Comparison of ENCODE assay signal across 10 cellular contexts in the genomic region with DNA sequence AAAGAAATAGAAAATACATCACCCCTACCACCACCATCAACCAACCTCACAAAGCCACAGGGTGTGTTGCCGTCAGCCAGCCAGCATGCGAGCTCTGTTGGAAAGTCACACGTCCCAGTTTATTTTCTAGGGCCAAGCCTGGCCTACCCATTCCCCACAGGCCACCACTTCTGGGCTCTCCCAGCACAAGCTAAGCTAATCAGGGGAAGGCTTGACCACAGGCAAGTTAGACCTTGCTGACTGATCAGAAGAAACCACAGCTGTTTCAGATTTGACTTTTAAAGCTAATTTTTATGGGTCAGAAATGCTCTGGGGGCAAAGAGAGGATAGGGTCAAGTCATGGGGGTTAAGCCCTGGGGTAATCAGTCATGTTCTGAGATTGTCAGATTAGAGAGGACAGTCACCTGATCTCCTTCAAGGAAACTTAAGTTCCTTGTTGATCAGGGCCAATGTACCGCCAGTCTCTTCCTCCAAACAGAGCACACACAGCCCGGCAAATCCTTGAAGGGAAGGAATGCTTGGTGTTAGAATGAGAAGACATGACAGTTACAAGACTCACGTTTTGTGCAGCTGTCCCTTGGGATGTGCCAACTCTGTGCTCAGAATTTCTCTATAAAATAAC. TPM values are rescaled to one million over a fixed set of nuclear protein-coding genes. Genes with fewer than 3 reads are reported as not detected.
DNase-seq lines count a peak whose midpoint lies in the region; ATAC-seq and TF ChIP-seq lines count a peak whose summit lies in the region.
"Had no signal": no experiment of that assay in that cellular context is flagged by ENCODE, and none has a peak within 500 bp of the region (broad histone marks: within the 10 kb centered on the region; RNA-seq: fewer than 3 reads in every experiment).

No MANE protein-coding gene starts in this region.

- peaks cover under 1% of the 10 kb centered on the region for H3F3A ChIP-seq in neural progenitor cell (ENCODE audit: low read depth)

- no peak overlapping the region for H3K27ac Mint-ChIP-seq in stimulated activated effector memory CD8-positive, alpha-beta T cell treated with anti-CD3 and anti-CD28 coated beads, Interleukin-12 subunit alpha, Interleukin-12 subunit beta, amount 100 ng/mL, for 72 hours
- peak overlapping the region in 1 of 7 donors; percentile 0 for H3K27ac Mint-ChIP-seq in CD4-positive, alpha-beta memory T cell
- H3K27ac Mint-ChIP-seq in neural progenitor cell: no peak overlapping the region
- H3K27ac Mint-ChIP-seq: activated naive CD8-positive, alpha-beta T cell had no signal

- TF ChIP-seq CTCF in Panc1 (IDR thresholded peaks at IDR 0.05) (no peak), neural progenitor cell (IDR thresholded peaks at IDR 0.05) (no peak), foreskin keratinocyte (conservative IDR thresholded peaks at IDR 0.05) (no peak)

- CTCF ChIA-PET in Panc1 (lab: Charles Lee): interaction anchor here (0.7 kb wide), 1 partner anchor 580 kb away, joined by 6 read pairs; no protein-coding TSS in a partner anchor
- CTCF ChIA-PET in CD4-positive, alpha-beta memory T cell (lab: Charles Lee; ENCODE audit: partially characterized antibody): interaction anchor here (0.6 to 1.5 kb wide), 3 partner anchors 11 to 30 kb away, joined by 3 to 5 read pairs (median 3); no protein-coding TSS in a partner anchor

- H2AFZ ChIP-seq in neural progenitor cell (replicated peaks): no peak overlapping the region

- no peak overlapping the region for H3K4me2 ChIP-seq in neural progenitor cell

- H3K9me3 Mint-ChIP-seq in stimulated activated effector memory CD8-positive, alpha-beta T cell treated with anti-CD3 and anti-CD28 coated beads, Interleukin-12 subunit alpha, Interleukin-12 subunit beta, amount 100 ng/mL, for 72 hours: no peaks in the 10 kb centered on the region
- no peaks in the 10 kb centered on the region for H3K9me3 Mint-ChIP-seq in CD4-positive, alpha-beta memory T cell
- H3K9me3 Mint-ChIP-seq in neural progenitor cell: no peaks in the 10 kb centered on the region

- H3K36me3 ChIP-seq in Panc1 (ENCODE audit: control insufficient read depth, insufficient read depth, low read length) (peaks cover 4% of the 10 kb centered on the region; the same call in 1 of the 2 replicates), neural progenitor cell (no peaks in the 10 kb centered on the region)
- no peaks in the 10 kb centered on the region for H3K36me3 ChIP-seq in CD4-positive, alpha-beta memory T cell (ENCODE audit: insufficient read depth, low read length)

- H3K4me1 Mint-ChIP-seq in stimulated activated effector memory CD8-positive, alpha-beta T cell treated with anti-CD3 and anti-CD28 coated beads, Interleukin-12 subunit alpha, Interleukin-12 subunit beta, amount 100 ng/mL, for 72 hours: peaks cover 16% of the 10 kb centered on the region
- H3K4me1 Mint-ChIP-seq in CD4-positive, alpha-beta memory T cell: peaks cover 0 to 16% (median 4%) of the 10 kb centered on the region in 4 donors
- H3K4me1 Mint-ChIP-seq in neural progenitor cell: peaks cover 61% of the 10 kb centered on the region

- H4K20me1 ChIP-seq in neural progenitor cell (ENCODE audit: low read depth): peaks cover 8% of the 10 kb centered on the region

- DNase-seq in Panc1 (ENCODE audit: low read depth, low spot score) (no peak), NCI-H2107 (lab: John Stamatoyannopoulos, UW) (no peak), neural progenitor cell (ENCODE audit: low spot score) (no peak), foreskin keratinocyte (no peak)
- no peak for DNase-seq in stimulated activated effector memory CD8-positive, alpha-beta T cell treated with anti-CD3 and anti-CD28 coated beads, Interleukin-12 subunit alpha, Interleukin-12 subunit beta, amount 100 ng/mL, for 72 hours (ENCODE audit: low spot score in 2 of 2)
- DNase-seq in CD4-positive, alpha-beta memory T cell: no peak
- DNase-seq: T-helper 9 cell had no signal

- in situ Hi-C loops in Panc1 (cut with HindIII; ENCODE audit: low pct_unique_long_range_greater_than_20kb, low sequenced_read_pairs): no loop called here

- no peaks in the 10 kb centered on the region for H3K79me2 ChIP-seq in neural progenitor cell (ENCODE audit: low read depth)

- H3K27me3 ChIP-seq in Panc1 (ENCODE audit: control insufficient read depth, insufficient read depth, low read length) (no peaks in the 10 kb centered on the region), neural progenitor cell (peaks cover 8% of the 10 kb centered on the region), foreskin keratinocyte (no peaks in the 10 kb centered on the region)
- H3K27me3 ChIP-seq in CD4-positive, alpha-beta memory T cell (ENCODE audit: insufficient read depth, low read length): no peaks in the 10 kb centered on the region

- no peaks in the 10 kb centered on the region for H3K36me3 Mint-ChIP-seq in stimulated activated effector memory CD8-positive, alpha-beta T cell treated with anti-CD3 and anti-CD28 coated beads, Interleukin-12 subunit alpha, Interleukin-12 subunit beta, amount 100 ng/mL, for 72 hours
- H3K36me3 Mint-ChIP-seq in CD4-positive, alpha-beta memory T cell: no peaks in the 10 kb centered on the region
- H3K36me3 Mint-ChIP-seq in neural progenitor cell: peaks cover 3% of the 10 kb centered on the region
- H3K36me3 Mint-ChIP-seq: activated naive CD8-positive, alpha-beta T cell had no signal

- H3K9ac ChIP-seq in neural progenitor cell: no peak overlapping the region

- H3K4me3 Mint-ChIP-seq in stimulated activated effector memory CD8-positive, alpha-beta T cell treated with anti-CD3 and anti-CD28 coated beads, Interleukin-12 subunit alpha, Interleukin-12 subunit beta, amount 100 ng/mL, for 72 hours: no peak overlapping the region
- H3K4me3 Mint-ChIP-seq in CD4-positive, alpha-beta memory T cell: no peak overlapping the region
- no peak overlapping the region for H3K4me3 Mint-ChIP-seq in neural progenitor cell
- H3K4me3 Mint-ChIP-seq: activated naive CD8-positive, alpha-beta T cell had no signal

- intact Hi-C loops in Panc1 (cut with micrococcal nuclease; ENCODE audit: unreplicated experiment): loop anchor here (10.0 kb wide), 1 partner anchor 127 kb away; no protein-coding TSS in a partner anchor
- intact Hi-C loops in CD4-positive, alpha-beta memory T cell (cut with micrococcal nuclease): no loop called here

- ATAC-seq in GM19035 (IDR thresholded peaks at IDR 0.05; ENCODE audit: unreplicated experiment) (peak; percentile 74), HG02678 (IDR thresholded peaks at IDR 0.05; ENCODE audit: unreplicated experiment) (peak; percentile 74), Panc1 (no peak), foreskin keratinocyte (no peak)
- ATAC-seq in stimulated activated effector memory CD8-positive, alpha-beta T cell treated with anti-CD3 and anti-CD28 coated beads, Interleukin-12 subunit alpha, Interleukin-12 subunit beta, amount 100 ng/mL, for 72 hours: peak; percentile 33

- H3K9me3 ChIP-seq in Panc1 (ENCODE audit: control insufficient read depth, insufficient read depth, low read depth, low read length) (no peaks in the 10 kb centered on the region), neural progenitor cell (ENCODE audit: low read depth) (no peaks in the 10 kb centered on the region)
- no peaks in the 10 kb centered on the region for H3K9me3 ChIP-seq in CD4-positive, alpha-beta memory T cell (ENCODE audit: control insufficient read depth in 1 of 2, low read length in 2 of 2)

- H3K27ac ChIP-seq in Panc1 (ENCODE audit: low read length): peak overlapping the region; percentile 89
- H3K27ac ChIP-seq in CD4-positive, alpha-beta memory T cell (ENCODE audit: low read depth, low read length): no peak overlapping the region
- H3K27ac ChIP-seq in neural progenitor cell: no peak overlapping the region
- no peak overlapping the region for H3K27ac ChIP-seq in foreskin keratinocyte

- H3K4me3 ChIP-seq in Panc1 (ENCODE audit: low read depth in 2 of 2, low read length in 2 of 2) (peak overlapping the region in 1 of 2 experiments; percentile 93; a peak in 2 of 4 replicates), neural progenitor cell (no peak overlapping the region)
- H3K4me3 ChIP-seq in CD4-positive, alpha-beta memory T cell (ENCODE audit: low read length in 2 of 2): no peak overlapping the region

- H3K4me1 ChIP-seq in Panc1 (ENCODE audit: control insufficient read depth, insufficient read depth, low read length) (peaks cover 71% of the 10 kb centered on the region), neural progenitor cell (peaks cover 30% of the 10 kb centered on the region), foreskin keratinocyte (peaks cover 22% of the 10 kb centered on the region)
- H3K4me1 ChIP-seq in CD4-positive, alpha-beta memory T cell (ENCODE audit: insufficient read depth, low read length): no peaks in the 10 kb centered on the region

- POLR2A ChIA-PET in Panc1 (lab: Charles Lee): no interaction called here
- POLR2A ChIA-PET in CD4-positive, alpha-beta memory T cell (lab: Charles Lee; ENCODE audit: partially characterized antibody): no interaction called here

- BruUV-seq in Panc1 (replicated peaks; lab: Mats Ljungman, UMichigan): no TSS peak

- no peaks in the 10 kb centered on the region for H3K27me3 Mint-ChIP-seq in CD4-positive, alpha-beta memory T cell
- peaks cover 19% of the 10 kb centered on the region for H3K27me3 Mint-ChIP-seq in neural progenitor cell (ENCODE audit: insufficient read depth, low read depth)
- H3K27me3 Mint-ChIP-seq: activated naive CD8-positive, alpha-beta T cell had no signal

RNA-seq across cellular contexts. Expression of gene SHB, which starts 7.6 kb away (rescaled TPM):
- 59.9 TPM for total RNA-seq in Panc1 (2021; ENCODE audit: unreplicated experiment)
- 63.1 TPM for polyA plus RNA-seq in Panc1 (2012; ENCODE audit: insufficient read length)
- 1 to 10 TPM in 1 of 2 experiments, under 1 TPM in 1; 0.81 to 1.3 TPM for total RNA-seq in CD4-positive, alpha-beta memory T cell
- polyA plus RNA-seq in CD4-positive, alpha-beta memory T cell: under 1 TPM; 0.10 to 0.16 TPM
- 1.1 and 4.1 TPM in 2 replicates for total RNA-seq in neural progenitor cell (ENCODE audit: low replicate concordance)
- total RNA-seq in foreskin keratinocyte: 17.0 and 19.0 TPM in 2 replicates
- 15.8 and 17.8 TPM in 2 replicates for polyA plus RNA-seq in foreskin keratinocyte

Comparison
In these comparisons a context has a peak if more than half of its experiments do, and no peak if none do; other contexts are left out.
1. ATAC-seq: peak in GM19035 (single experiment), HG02678 (single experiment) and stimulated activated effector memory CD8-positive, alpha-beta T cell treated with anti-CD3 and anti-CD28 coated beads, Interleukin-12 subunit alpha, Interleukin-12 subunit beta, amount 100 ng/mL, for 72 hours (single experiment); none in Panc1 (single experiment) and foreskin keratinocyte (single experiment).